Comparison of ENCODE assay signal across 8 cellular contexts in genomic region chr10:4940909-4941308, GRCh38. TPM values are rescaled to one million over a fixed set of nuclear protein-coding genes. Genes with fewer than 3 reads are reported as not detected.
DNase-seq lines count a peak whose midpoint lies in the region; ATAC-seq, FAIRE-seq and TF ChIP-seq lines count a peak whose summit lies in the region.
"Not testable (repeated sequence)": the region's sequence is repeated elsewhere in the genome, so short reads cannot be mapped to it uniquely, and the experiment has no call there.

No MANE protein-coding gene starts in this region.

- peaks cover 11% of the 10 kb centered on the region; the same call in 2 of the 3 replicates for H3K9me3 ChIP-seq in A549
- not testable (repeated sequence) for H3K9me3 ChIP-seq in PC-9 (ENCODE audit: insufficient read depth, low read depth); mammary epithelial cell (replicated peaks; ENCODE audit: insufficient read depth, low read length); esophagus squamous epithelium; hepatocyte (ENCODE audit: low read depth); mesenchymal stem cell (ENCODE audit: control insufficient read depth, low read length); subcutaneous abdominal adipose tissue (ENCODE audit: control insufficient read depth in 5 of 5, low read length in 5 of 5); upper lobe of right lung

- CTCF ChIA-PET in A549 (lab: Yijun Ruan, JAX): interaction anchor here (0.9 kb wide), 1 partner anchor 14 kb away, joined by 4 read pairs; no protein-coding TSS in a partner anchor
- CTCF ChIA-PET in PC-9 (lab: Charles Lee); mammary epithelial cell (lab: Charles Lee; ENCODE audit: low non-redundant PET): not testable (repeated sequence)

- not testable (repeated sequence) for H3K79me1 ChIP-seq in mesenchymal stem cell (replicated peaks; ENCODE audit: low read length, poor library complexity, severe bottlenecking)

- in situ Hi-C loops in mammary epithelial cell (cut with MboI; ENCODE audit: low sequenced_read_pairs in 2 of 2): not testable (repeated sequence)

- not testable (repeated sequence) for H3K23ac ChIP-seq in mesenchymal stem cell (ENCODE audit: low read length in 2 of 2)

- peaks cover 69% of the 10 kb centered on the region for H3K4me1 ChIP-seq in A549
- peaks cover 69% of the 10 kb centered on the region for H3K4me1 ChIP-seq in PC-9 (replicated peaks; ENCODE audit: insufficient read depth)
- peaks cover 33% of the 10 kb centered on the region for H3K4me1 ChIP-seq in mammary epithelial cell (ENCODE audit: insufficient read depth, low read length)
- H3K4me1 ChIP-seq in esophagus squamous epithelium: peaks cover 19 to 61% (median 34%) of the 10 kb centered on the region in 3 donors
- peaks cover 22% of the 10 kb centered on the region for H3K4me1 ChIP-seq in hepatocyte (ENCODE audit: insufficient read depth)
- H3K4me1 ChIP-seq in mesenchymal stem cell (ENCODE audit: control insufficient read depth, insufficient read depth, low read depth, low read length): not testable (repeated sequence)
- peaks cover 3 to 40% (median 39%) of the 10 kb centered on the region in 5 donors for H3K4me1 ChIP-seq in subcutaneous abdominal adipose tissue (ENCODE audit: control insufficient read depth in 5 of 5, insufficient read depth in 5 of 5, low read length in 5 of 5)
- peaks cover 11% of the 10 kb centered on the region for H3K4me1 ChIP-seq in upper lobe of right lung

- not testable (repeated sequence) for H2BK5ac ChIP-seq in mesenchymal stem cell (ENCODE audit: low read depth, low read length, poor library complexity, severe bottlenecking)

- BruUV-seq in PC-9 (replicated peaks; lab: Mats Ljungman, UMichigan) (TSS peak; percentile 92), mammary epithelial cell (replicated peaks; lab: Mats Ljungman, UMichigan) (TSS peak; percentile 52)

- H2AFZ ChIP-seq in PC-9; mammary epithelial cell (ENCODE audit: low read depth, low read length); hepatocyte; mesenchymal stem cell (ENCODE audit: low read depth, low read length): not testable (repeated sequence)

- H3F3A ChIP-seq in PC-9 (ENCODE audit: insufficient read depth, low read depth): peaks cover 47% of the 10 kb centered on the region

- not testable (repeated sequence) for TF ChIP-seq RAD21 in A549 (conservative IDR thresholded peaks at IDR 0.05 in 1 of 2, IDR thresholded peaks at IDR 0.05 in 1 of 2)

- not testable (repeated sequence) for H2BK15ac ChIP-seq in mesenchymal stem cell (ENCODE audit: low read depth, poor library complexity, severe bottlenecking)

- not testable (repeated sequence) for TF ChIP-seq POLR2A in A549 (IDR thresholded peaks at IDR 0.05; ENCODE audit: low read length); esophagus squamous epithelium (IDR thresholded peaks at IDR 0.05)

- not testable (repeated sequence) for ATAC-seq in A549, upper lobe of right lung

- not testable (repeated sequence) for TF ChIP-seq EP300 in A549 (IDR thresholded peaks at IDR 0.05)

- not testable (repeated sequence) for H3K4me3 ChIP-seq in A549; PC-9; mammary epithelial cell (replicated peaks in 1 of 3; ENCODE audit: insufficient read depth in 1 of 3, low read depth in 2 of 3, low read length in 3 of 3); esophagus squamous epithelium; hepatocyte; mesenchymal stem cell (ENCODE audit: insufficient read depth in 1 of 2, low read depth in 1 of 2, low read length in 2 of 2); subcutaneous abdominal adipose tissue (ENCODE audit: low read depth in 1 of 5, low read length in 5 of 5); upper lobe of right lung

- FAIRE-seq in A549 (lab: Jason Lieb, UNC): not testable (repeated sequence)

- intact Hi-C loops in PC-9 (cut with micrococcal nuclease; ENCODE audit: unreplicated experiment): loop anchor here (1.0 to 5.0 kb wide), 2 partner anchors 74 to 92 kb away; no protein-coding TSS in a partner anchor
- intact Hi-C loops in mammary epithelial cell (cut with micrococcal nuclease): loop anchor here (5.0 kb wide), 1 partner anchor 94 kb away; no protein-coding TSS in a partner anchor
- intact Hi-C loops in esophagus squamous epithelium (cut with DNase I); upper lobe of right lung (cut with DNase I): not testable (repeated sequence)

- H3K36me3 ChIP-seq in PC-9 (ENCODE audit: low read depth); mammary epithelial cell (ENCODE audit: insufficient read depth, low read length); esophagus squamous epithelium; hepatocyte (replicated peaks; ENCODE audit: insufficient read depth, low read depth); mesenchymal stem cell (ENCODE audit: control insufficient read depth in 1 of 2, insufficient read depth in 2 of 2, low read depth in 1 of 2, low read length in 2 of 2); subcutaneous abdominal adipose tissue (ENCODE audit: control insufficient read depth in 5 of 5, insufficient read depth in 5 of 5, low read length in 5 of 5); upper lobe of right lung: not testable (repeated sequence)

- H4K8ac ChIP-seq in mesenchymal stem cell (ENCODE audit: low read length): not testable (repeated sequence)

- H3K4ac ChIP-seq in mesenchymal stem cell (ENCODE audit: low read depth in 1 of 2, low read length in 2 of 2): not testable (repeated sequence)

- peak overlapping the region; percentile 89 to 91 for H3K27ac ChIP-seq in A549
- peak overlapping the region; percentile 100 for H3K27ac ChIP-seq in PC-9
- H3K27ac ChIP-seq in mammary epithelial cell (ENCODE audit: insufficient read depth, low read depth, low read length); mesenchymal stem cell (ENCODE audit: low read length, poor library complexity, severe bottlenecking): not testable (repeated sequence)
- peak overlapping the region; percentile 70 to 88 (median 80) for H3K27ac ChIP-seq in esophagus squamous epithelium
- peak overlapping the region; percentile 29 for H3K27ac ChIP-seq in hepatocyte
- H3K27ac ChIP-seq in subcutaneous abdominal adipose tissue (ENCODE audit: low read depth, low read length): peak overlapping the region; percentile 94
- peak overlapping the region; percentile 49 for H3K27ac ChIP-seq in upper lobe of right lung

- not testable (repeated sequence) for H2BK12ac ChIP-seq in mesenchymal stem cell (ENCODE audit: low read length in 2 of 2)

- TF ChIP-seq CTCF in A549 (IDR thresholded peaks at IDR 0.05); PC-9 (conservative IDR thresholded peaks at IDR 0.05); mammary epithelial cell (conservative IDR thresholded peaks at IDR 0.05 in 1 of 2, IDR thresholded peaks at IDR 0.05 in 1 of 2; ENCODE audit: extremely low read depth in 1 of 2, insufficient read depth in 1 of 2, low read depth in 1 of 2, low read length in 2 of 2); esophagus squamous epithelium (IDR thresholded peaks at IDR 0.05); hepatocyte (IDR thresholded peaks at IDR 0.05; ENCODE audit: poor library complexity); upper lobe of right lung (IDR thresholded peaks at IDR 0.05): not testable (repeated sequence)

- H3K79me2 ChIP-seq in PC-9 (ENCODE audit: low read depth); mammary epithelial cell (ENCODE audit: insufficient read depth, low read length); hepatocyte: not testable (repeated sequence)

- H2AK5ac ChIP-seq in mesenchymal stem cell (ENCODE audit: low read length, severe bottlenecking): peak overlapping the region; percentile 8

- POLR2A ChIA-PET in A549 (lab: Yijun Ruan, JAX); PC-9 (lab: Charles Lee; ENCODE audit: unreplicated experiment): not testable (repeated sequence)

- dilution Hi-C loops in mammary epithelial cell (cut with HindIII; ENCODE audit: low sequenced_read_pairs): not testable (repeated sequence)

- H2BK120ac ChIP-seq in mesenchymal stem cell (ENCODE audit: low read depth, low read length): not testable (repeated sequence)

- not testable (repeated sequence) for H3K9me2 ChIP-seq in PC-9 (ENCODE audit: insufficient read depth); hepatocyte (replicated peaks; ENCODE audit: insufficient read depth)

- H4K91ac ChIP-seq in mesenchymal stem cell (ENCODE audit: low read length): not testable (repeated sequence)

- DNase-seq in A549 (ENCODE audit: low read depth in 1 of 2, low spot score in 1 of 2); PC-9; mammary epithelial cell; esophagus squamous epithelium (lab: John Stamatoyannopoulos, UW); hepatocyte (ENCODE audit: low spot score); mesenchymal stem cell; upper lobe of right lung: not testable (repeated sequence)

- H3K4me2 ChIP-seq in A549 (peak overlapping the region; percentile 62), PC-9 (peak overlapping the region; percentile 48)
- not testable (repeated sequence) for H3K4me2 ChIP-seq in mammary epithelial cell (ENCODE audit: insufficient read depth, low read depth, low read length); hepatocyte; mesenchymal stem cell (ENCODE audit: low read length, poor library complexity, severe bottlenecking)

- 100% methylated on average over 2 of the region's 2 CpGs for WGBS in A549 (ENCODE audit: missing lambda C conversion rate)
- 100% methylated on average over 2 of the region's 2 CpGs for WGBS in mammary epithelial cell (ENCODE audit: low coverage, missing lambda C conversion rate)
- 83 to 96% methylated on average over 2 of the region's 2 CpGs for WGBS in esophagus squamous epithelium, 2 donors
- WGBS in hepatocyte (ENCODE audit: low lambda C conversion rate, missing lambda C conversion rate): 90% methylated on average over 2 of the region's 2 CpGs
- 100% methylated on average over 1 of the region's 2 CpGs for WGBS in mesenchymal stem cell

- not testable (repeated sequence) for H3K27me3 ChIP-seq in PC-9 (ENCODE audit: insufficient read depth, low read depth); mammary epithelial cell (ENCODE audit: insufficient read depth, low read length); esophagus squamous epithelium; hepatocyte; mesenchymal stem cell (ENCODE audit: control insufficient read depth in 1 of 2, insufficient read depth in 1 of 2, low read length in 2 of 2); subcutaneous abdominal adipose tissue (ENCODE audit: control insufficient read depth in 5 of 5, insufficient read depth in 4 of 5, low read length in 5 of 5); upper lobe of right lung

- H3K14ac ChIP-seq in mesenchymal stem cell (ENCODE audit: low read length in 2 of 2): not testable (repeated sequence)

- H3K18ac ChIP-seq in mesenchymal stem cell (ENCODE audit: low read depth in 1 of 2, low read length in 2 of 2): not testable (repeated sequence)

- H4K20me1 ChIP-seq in PC-9 (ENCODE audit: insufficient read depth); mammary epithelial cell (ENCODE audit: insufficient read depth, low read length); hepatocyte (ENCODE audit: insufficient read depth, poor library complexity, severe bottlenecking): not testable (repeated sequence)

- H3K9ac ChIP-seq in mammary epithelial cell (ENCODE audit: insufficient read depth, low read length); subcutaneous abdominal adipose tissue (ENCODE audit: low read length in 5 of 5): not testable (repeated sequence)
- peak overlapping the region; percentile 87 for H3K9ac ChIP-seq in mesenchymal stem cell (ENCODE audit: low read length)

RNA-seq across cellular contexts. Expression of gene AKR1C1, which starts 22.3 kb away (rescaled TPM):
- polyA plus RNA-seq in A549 (2011; rRNA removed) (1,148 and 1,445 TPM in 2 replicates), A549 (2017; fragmentation: RNase III; extraction: RNeasy Plus Mini Kit Qiagen cat#74134 plus additional on column Dnase treatment) (642 to 1,056 TPM (median 970 TPM) in 3 replicates), mammary epithelial cell (62.4 TPM), hepatocyte (67.8 and 106 TPM in 2 replicates)
- 341 and 343 TPM in 2 replicates for polyA plus RNA-seq in A549 (2012; cell fraction: cytosol; rRNA removed)
- polyA plus RNA-seq in A549 (2012; cell fraction: nucleus; rRNA removed): 297 and 392 TPM in 2 replicates
- 365 and 496 TPM in 2 replicates for polyA minus RNA-seq in A549 (2011; rRNA and poly(A)+ RNA removed)
- total RNA-seq in PC-9 (2021) (1,253 and 1,313 TPM in 2 replicates), mammary epithelial cell (10 to 100 TPM in 1 of 2 donors, 1 to 10 TPM in 1; 7.5 to 18.4 TPM), esophagus squamous epithelium (100 to 1,000 TPM; 166 to 232 (median 195) TPM), hepatocyte (175 and 179 TPM in 2 replicates), upper lobe of right lung (42.0 TPM)
- polyA minus RNA-seq in mammary epithelial cell: 45.4 TPM
- 22.4 TPM for polyA plus RNA-seq in mesenchymal stem cell (2013, experiment 1 of 2)
- polyA plus RNA-seq in mesenchymal stem cell (2013, experiment 2 of 2): 22.7 TPM
